ENCODE assay signal across 9 cellular contexts in genomic region chr1:221887091-221887746, GRCh38.
DNase-seq lines count a peak whose midpoint lies in the region; ATAC-seq, FAIRE-seq and TF ChIP-seq lines count a peak whose summit lies in the region.
"Had no signal": no experiment of that assay in that cellular context is flagged by ENCODE, and none has a peak within 500 bp of the region (broad histone marks: within the 10 kb centered on the region; RNA-seq: fewer than 3 reads in every experiment).

No MANE protein-coding gene starts in this region.

- H2AFZ ChIP-seq in ACC112 (ENCODE audit: low read length, unreplicated experiment) (peak overlapping the region; percentile 26), HepG2 (ENCODE audit: low read length) (no peak overlapping the region)

- TF ChIP-seq RAD21 in HepG2 (CRISPR knock-in tag; IDR thresholded peaks at IDR 0.05), result no peak

- H3K4me1 ChIP-seq in ACC112 (ENCODE audit: control insufficient read depth, insufficient read depth, low read length, unreplicated experiment) (peaks cover 49% of the 10 kb centered on the region), HepG2 (ENCODE audit: insufficient read depth, low read length) (no peaks in the 10 kb centered on the region)

- under 1% methylated on average over 5 of the region's 8 CpGs for WGBS in HepG2 (ENCODE audit: low lambda C conversion rate)

- TF ChIP-seq POLR2A in HepG2 (IDR thresholded peaks at IDR 0.05; ENCODE audit: insufficient read depth in 1 of 2, low read depth in 2 of 2, low read length in 2 of 2), result no peak

- ATAC-seq in HepG2 (peak; percentile 97), HG02610 (IDR thresholded peaks at IDR 0.05; ENCODE audit: unreplicated experiment) (no peak)

- H3K27me3 ChIP-seq in ACC112 (ENCODE audit: insufficient read depth, low read length) (no peaks in the 10 kb centered on the region), HepG2 (ENCODE audit: control insufficient read depth in 1 of 2, insufficient read depth in 2 of 2, low read length in 2 of 2) (no peaks in the 10 kb centered on the region)

- H3K27ac ChIP-seq in ACC112 (ENCODE audit: low read depth, low read length) (peak overlapping the region; percentile 86), HepG2 (ENCODE audit: extremely low read length, insufficient read depth, low read length) (no peak overlapping the region)

- no TSS peak for BruUV-seq in HepG2 (replicated peaks; lab: Mats Ljungman, UMichigan)

- CTCF ChIA-PET in HepG2 (lab: Yijun Ruan, JAX; ENCODE audit: low intra/inter-chr PET ratio, low total read pairs), result no interaction called here

- DNase-seq in HT-29 (ENCODE audit: low spot score), result peak; percentile 40
- DNase-seq in brain pericyte (ENCODE audit: low read depth, low spot score), result peak; percentile 52
- DNase-seq in HepG2 (ENCODE audit: low spot score), result peak; percentile 33
- DNase-seq in mesenteric fat pad (ENCODE audit: low spot score), result no peak
- no peak for DNase-seq in NCI-H526 treated with DMSO at 0.1 percent for 48 hours (lab: John Stamatoyannopoulos, UW)
- DNase-seq in NCI-H2107 treated with DMSO at 0.1 percent for 48 hours (lab: John Stamatoyannopoulos, UW; ENCODE audit: unreplicated experiment), result no peak

- H3K79me2 ChIP-seq in ACC112 (ENCODE audit: control insufficient read depth, insufficient read depth, low read length, unreplicated experiment) (no peaks in the 10 kb centered on the region), HepG2 (ENCODE audit: insufficient read depth, low read length) (no peaks in the 10 kb centered on the region)

- no peak for FAIRE-seq in HepG2 (lab: Jason Lieb, UNC)
- FAIRE-seq: G401.6 had no signal

- POLR2A ChIA-PET in HepG2 (lab: Yijun Ruan, JAX), result interaction anchor here (0.6 kb wide), 1 partner anchor 172 kb away, joined by 3 read pairs; no protein-coding TSS in a partner anchor

- in situ Hi-C loops in HepG2 (cut with HindIII; ENCODE audit: extremely low pct_ligation_motif_present, low pct_unique_long_range_greater_than_20kb), result no loop called here

- no peaks in the 10 kb centered on the region for H3K9me3 ChIP-seq in HepG2 (ENCODE audit: low read length)

- H3K36me3 ChIP-seq in ACC112 (ENCODE audit: insufficient read depth, low read length) (no peaks in the 10 kb centered on the region), HepG2 (replicated peaks in 1 of 2; ENCODE audit: control insufficient read depth in 1 of 2, insufficient read depth in 2 of 2, low read length in 2 of 2) (no peaks in the 10 kb centered on the region)

- no peak for TF ChIP-seq EP300 in HepG2 (IDR thresholded peaks at IDR 0.05; ENCODE audit: low read depth in 2 of 2, low read length in 2 of 2)
- TF ChIP-seq EP300 in HepG2 (CRISPR knock-in tag; IDR thresholded peaks at IDR 0.05; ENCODE audit: borderline replicate concordance), result no peak

- H4K20me1 ChIP-seq in HepG2 (ENCODE audit: insufficient read depth, low read length), result no peaks in the 10 kb centered on the region

- TF ChIP-seq CTCF in HepG2 (CRISPR knock-in tag; IDR thresholded peaks at IDR 0.05), result no peak

- no peak overlapping the region for H3K4me3 ChIP-seq in ACC112 (ENCODE audit: low read depth, low read length)
- no peak overlapping the region for H3K4me3 ChIP-seq in HepG2 (replicated peaks in 1 of 3; ENCODE audit: insufficient read depth in 1 of 3, low read depth in 2 of 3, low read length in 3 of 3)

- intact Hi-C loops in HepG2 (cut with micrococcal nuclease; ENCODE audit: unreplicated experiment), result no loop called here

- no peak overlapping the region for H3K9ac ChIP-seq in HepG2 (ENCODE audit: insufficient read depth, low read depth, low read length)

- no peak overlapping the region for H3K4me2 ChIP-seq in HepG2 (ENCODE audit: low read depth, low read length)

TF ChIP-seq in HepG2, 621 proteins besides CTCF, POLR2A, EP300 and RAD21 (continues in another document):
- TF ChIP-seq ARID4A (CRISPR knock-in tag; IDR thresholded peaks at IDR 0.05; ENCODE audit: borderline replicate concordance), result no peak
- TF ChIP-seq KMT2B (CRISPR knock-in tag; IDR thresholded peaks at IDR 0.05), result no peak
- no peak for TF ChIP-seq DBP (CRISPR knock-in tag; IDR thresholded peaks at IDR 0.05; ENCODE audit: not compliant biosample characterization)
- TF ChIP-seq, protein P1, sequence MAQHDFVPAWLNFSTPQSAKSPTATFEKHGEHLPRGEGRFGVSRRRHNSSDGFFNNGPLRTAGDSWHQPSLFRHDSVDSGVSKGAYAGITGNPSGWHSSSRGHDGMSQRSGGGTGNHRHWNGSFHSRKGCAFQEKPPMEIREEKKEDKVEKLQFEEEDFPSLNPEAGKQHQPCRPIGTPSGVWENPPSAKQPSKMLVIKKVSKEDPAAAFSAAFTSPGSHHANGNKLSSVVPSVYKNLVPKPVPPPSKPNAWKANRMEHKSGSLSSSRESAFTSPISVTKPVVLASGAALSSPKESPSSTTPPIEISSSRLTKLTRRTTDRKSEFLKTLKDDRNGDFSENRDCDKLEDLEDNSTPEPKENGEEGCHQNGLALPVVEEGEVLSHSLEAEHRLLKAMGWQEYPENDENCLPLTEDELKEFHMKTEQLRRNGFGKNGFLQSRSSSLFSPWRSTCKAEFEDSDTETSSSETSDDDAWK (CRISPR knock-in tag; IDR thresholded peaks at IDR 0.05), result no peak
- TF ChIP-seq MBD4 (IDR thresholded peaks at IDR 0.05; ENCODE audit: borderline replicate concordance, low read length), result no peak
- TF ChIP-seq ZNF326 (CRISPR knock-in tag; IDR thresholded peaks at IDR 0.05; ENCODE audit: borderline replicate concordance), result no peak
- TF ChIP-seq FOXC1 (CRISPR knock-in tag; IDR thresholded peaks at IDR 0.05; ENCODE audit: borderline replicate concordance), result no peak
- TF ChIP-seq ZNF224 (CRISPR knock-in tag; IDR thresholded peaks at IDR 0.05), result no peak
- no peak for TF ChIP-seq NCOA2 (CRISPR knock-in tag; IDR thresholded peaks at IDR 0.05)
- TF ChIP-seq, protein P2, sequence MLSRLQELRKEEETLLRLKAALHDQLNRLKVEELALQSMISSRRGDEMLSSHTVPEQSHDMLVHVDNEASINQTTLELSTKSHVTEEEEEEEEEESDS (CRISPR knock-in tag; IDR thresholded peaks at IDR 0.05; ENCODE audit: borderline replicate concordance), result no peak
- no peak for TF ChIP-seq DR1 (CRISPR knock-in tag; IDR thresholded peaks at IDR 0.05)
- no peak for TF ChIP-seq BATF2 (CRISPR knock-in tag; IDR thresholded peaks at IDR 0.05)
- TF ChIP-seq MLX (CRISPR knock-in tag; IDR thresholded peaks at IDR 0.05), result no peak
- no peak for TF ChIP-seq NFIC (IDR thresholded peaks at IDR 0.05; ENCODE audit: low read length)
- TF ChIP-seq, protein P3, sequence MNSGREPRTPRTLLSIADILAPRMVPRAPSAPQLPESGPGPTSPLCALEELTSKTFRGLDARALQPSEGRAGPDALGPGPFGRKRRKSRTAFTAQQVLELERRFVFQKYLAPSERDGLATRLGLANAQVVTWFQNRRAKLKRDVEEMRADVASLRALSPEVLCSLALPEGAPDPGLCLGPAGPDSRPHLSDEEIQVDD (CRISPR knock-in tag; IDR thresholded peaks at IDR 0.05; ENCODE audit: borderline replicate concordance), result no peak
- no peak for TF ChIP-seq ZFP36 (IDR thresholded peaks at IDR 0.05; ENCODE audit: borderline replicate concordance, low read depth, low read length, partially characterized antibody)

Comparison
In these comparisons a context has a peak if more than half of its experiments do, and no peak if none do; other contexts are left out.
1. DNase-seq: peak in HT-29 (single experiment), brain pericyte (single experiment) and HepG2 (single experiment); none in mesenteric fat pad (single experiment), NCI-H526 treated with DMSO at 0.1 percent for 48 hours (single experiment) and NCI-H2107 treated with DMSO at 0.1 percent for 48 hours (single experiment).